ENCODE assay signal across 1 cellular context in genomic region chr2:201152999-201153398, GRCh38.
TF ChIP-seq lines count a peak whose summit lies in the region.

No MANE protein-coding gene starts in this region.

TF ChIP-seq in A549, 52 proteins besides CTCF, POLR2A, EP300 and RAD21 (continued from another document):
- TF ChIP-seq, protein P1, sequence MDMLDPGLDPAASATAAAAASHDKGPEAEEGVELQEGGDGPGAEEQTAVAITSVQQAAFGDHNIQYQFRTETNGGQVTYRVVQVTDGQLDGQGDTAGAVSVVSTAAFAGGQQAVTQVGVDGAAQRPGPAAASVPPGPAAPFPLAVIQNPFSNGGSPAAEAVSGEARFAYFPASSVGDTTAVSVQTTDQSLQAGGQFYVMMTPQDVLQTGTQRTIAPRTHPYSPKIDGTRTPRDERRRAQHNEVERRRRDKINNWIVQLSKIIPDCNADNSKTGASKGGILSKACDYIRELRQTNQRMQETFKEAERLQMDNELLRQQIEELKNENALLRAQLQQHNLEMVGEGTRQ (IDR thresholded peaks at IDR 0.05), result no peak
- no peak for TF ChIP-seq HOXB5 (CRISPR knock-in tag; IDR thresholded peaks at IDR 0.05)
- no peak for TF ChIP-seq RCOR1 (IDR thresholded peaks at IDR 0.05; ENCODE audit: low read depth, low read length)
- TF ChIP-seq FOSL2 (IDR thresholded peaks at IDR 0.05), result no peak
- no peak for TF ChIP-seq FOSL2 (CRISPR knock-in tag; IDR thresholded peaks at IDR 0.05)
- TF ChIP-seq JUNB (IDR thresholded peaks at IDR 0.05), result no peak
- TF ChIP-seq TP53 (CRISPR knock-in tag; IDR thresholded peaks at IDR 0.05), result no peak
- TF ChIP-seq FOXS1 (CRISPR knock-in tag; IDR thresholded peaks at IDR 0.05), result no peak
- no peak for TF ChIP-seq CBX8 (IDR thresholded peaks at IDR 0.05)
- no peak for TF ChIP-seq PHF8 (IDR thresholded peaks at IDR 0.05; ENCODE audit: borderline replicate concordance, low read depth)
- TF ChIP-seq SMC3 (IDR thresholded peaks at IDR 0.05), result no peak
- no peak for TF ChIP-seq MAFK (IDR thresholded peaks at IDR 0.05; ENCODE audit: partially characterized antibody)
- no peak for TF ChIP-seq EHF (CRISPR knock-in tag; IDR thresholded peaks at IDR 0.05)
- no peak for TF ChIP-seq ESRRA (IDR thresholded peaks at IDR 0.05; ENCODE audit: borderline replicate concordance, low read length)
- TF ChIP-seq, protein P2, sequence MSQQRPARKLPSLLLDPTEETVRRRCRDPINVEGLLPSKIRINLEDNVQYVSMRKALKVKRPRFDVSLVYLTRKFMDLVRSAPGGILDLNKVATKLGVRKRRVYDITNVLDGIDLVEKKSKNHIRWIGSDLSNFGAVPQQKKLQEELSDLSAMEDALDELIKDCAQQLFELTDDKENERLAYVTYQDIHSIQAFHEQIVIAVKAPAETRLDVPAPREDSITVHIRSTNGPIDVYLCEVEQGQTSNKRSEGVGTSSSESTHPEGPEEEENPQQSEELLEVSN (IDR thresholded peaks at IDR 0.05; ENCODE audit: borderline replicate concordance, low read depth), result no peak
- no peak for TF ChIP-seq NR3C1 (IDR thresholded peaks at IDR 0.05)
